7 cellular contexts compared by ENCODE assay signal in the genomic region with DNA sequence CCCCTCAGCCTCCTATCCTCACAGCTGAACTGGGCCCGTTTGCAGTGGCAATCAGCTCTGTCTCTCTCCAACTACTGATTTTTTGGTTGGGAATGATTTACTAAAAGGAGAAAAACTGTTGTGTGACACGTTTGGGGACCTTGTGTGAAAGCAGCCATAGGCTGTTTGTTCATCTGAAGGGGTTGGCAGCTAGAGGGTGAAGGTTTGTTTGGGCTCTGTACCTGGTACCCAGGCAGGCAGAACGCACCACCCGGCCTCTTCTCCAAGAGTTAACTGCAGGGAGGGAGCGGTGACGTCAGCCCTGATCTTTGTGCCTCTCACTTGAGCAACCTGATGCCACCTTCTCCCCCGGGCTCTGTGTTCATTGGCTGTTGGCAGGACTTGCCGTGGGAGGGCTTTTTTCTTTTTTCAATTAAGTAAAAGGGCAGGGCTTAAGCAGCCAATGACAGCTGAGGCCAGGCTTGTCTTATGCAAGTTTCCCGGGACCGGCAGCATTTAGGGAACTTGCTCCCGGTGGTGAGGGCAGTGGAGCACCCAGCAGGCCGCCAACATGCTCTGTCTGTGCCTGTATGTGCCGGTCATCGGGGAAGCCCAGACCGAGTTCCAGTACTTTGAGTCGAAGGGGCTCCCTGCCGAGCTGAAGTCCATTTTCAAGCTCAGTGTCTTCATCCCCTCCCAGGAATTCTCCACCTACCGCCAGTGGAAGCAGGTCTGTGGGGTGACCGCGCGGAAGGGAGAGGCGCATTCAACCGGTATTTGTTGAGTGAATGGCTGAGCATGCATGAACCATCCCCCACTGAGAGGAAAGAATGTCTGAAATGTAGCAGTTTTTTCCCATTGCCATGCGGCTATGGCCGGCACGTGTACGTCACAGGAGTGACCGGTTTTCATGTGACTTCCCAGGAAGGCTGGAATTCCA.
DNase-seq lines count a peak whose midpoint lies in the region; ATAC-seq and TF ChIP-seq lines count a peak whose summit lies in the region.

No MANE protein-coding gene starts in this region.

- no peaks in the 10 kb centered on the region for H3K9me3 ChIP-seq in endocrine pancreas (ENCODE audit: control insufficient read depth, low read length)

- ATAC-seq in GM21515 (IDR thresholded peaks at IDR 0.05; ENCODE audit: unreplicated experiment) = no peak

- no peaks in the 10 kb centered on the region for H3K27me3 ChIP-seq in endocrine pancreas (ENCODE audit: control insufficient read depth, insufficient read depth, low read length)

- POLR2A ChIA-PET in HEK293T (lab: Yijun Ruan, JAX) = interaction anchor here (0.7 to 1.1 kb wide), 3 partner anchors 16 to 30 kb away, joined by 3 to 4 read pairs (median 4); a partner anchor contains a TSS

- no peaks in the 10 kb centered on the region for H3K36me3 ChIP-seq in endocrine pancreas (ENCODE audit: control insufficient read depth, insufficient read depth, low read length)

- H3K4me3 ChIP-seq in endocrine pancreas (ENCODE audit: control insufficient read depth, insufficient read depth, low read length) = peak overlapping the region; percentile 62

- DNase-seq in HEK293T (ENCODE audit: extremely low spot score) = peak; percentile 88
- DNase-seq in NCI-H69 (lab: John Stamatoyannopoulos, UW) = peak; percentile 98
- peak; percentile 44 for DNase-seq in activated CD8-positive, alpha-beta memory T cell treated with anti-CD3 and anti-CD28 coated beads, Interleukin-2, amount 50 U/mL, for 1 hour (ENCODE audit: extremely low read depth)
- DNase-seq in medulla oblongata (ENCODE audit: extremely low spot score) = peak; percentile 91
- DNase-seq in stimulated activated CD4-positive, alpha-beta T cell treated with anti-CD3 and anti-CD28 coated beads, TNF-alpha, amount 100 ng/mL, for 24 hours (ENCODE audit: low read depth in 3 of 3) = peak; percentile 34 to 67 (median 35)

- H3K4me1 ChIP-seq in endocrine pancreas (ENCODE audit: control insufficient read depth, insufficient read depth, low read length) = peaks cover 7% of the 10 kb centered on the region

- CTCF ChIA-PET in HEK293T (lab: Yijun Ruan, JAX) = interaction anchor here (0.9 to 3.4 kb wide), 2 partner anchors 19 to 27 kb away, joined by 3 to 12 read pairs; no protein-coding TSS in a partner anchor

- peak overlapping the region; percentile 92 for H3K9ac ChIP-seq in endocrine pancreas (ENCODE audit: control insufficient read depth, insufficient read depth, low read length)

TF ChIP-seq in HEK293T, 16 proteins besides CTCF, POLR2A, EP300 and RAD21:
- TF ChIP-seq NFRKB (IDR thresholded peaks at IDR 0.05) (no peak), CTBP1 (IDR thresholded peaks at IDR 0.05; ENCODE audit: borderline replicate concordance) (no peak), SP1 (IDR thresholded peaks at IDR 0.05) (no peak), ELF4 (IDR thresholded peaks at IDR 0.05) (no peak), BHLHE40 (IDR thresholded peaks at IDR 0.05; ENCODE audit: borderline replicate concordance) (no peak), L3MBTL2 (conservative IDR thresholded peaks at IDR 0.05) (peak; percentile 63; the same call in 1 of the 2 replicates), FOXA1 (IDR thresholded peaks at IDR 0.05) (no peak), HDGF (IDR thresholded peaks at IDR 0.05; ENCODE audit: borderline replicate concordance) (no peak; the same call in 1 of the 2 replicates), LEF1 (IDR thresholded peaks at IDR 0.05; ENCODE audit: borderline replicate concordance) (no peak)
- TF ChIP-seq, protein P1, sequence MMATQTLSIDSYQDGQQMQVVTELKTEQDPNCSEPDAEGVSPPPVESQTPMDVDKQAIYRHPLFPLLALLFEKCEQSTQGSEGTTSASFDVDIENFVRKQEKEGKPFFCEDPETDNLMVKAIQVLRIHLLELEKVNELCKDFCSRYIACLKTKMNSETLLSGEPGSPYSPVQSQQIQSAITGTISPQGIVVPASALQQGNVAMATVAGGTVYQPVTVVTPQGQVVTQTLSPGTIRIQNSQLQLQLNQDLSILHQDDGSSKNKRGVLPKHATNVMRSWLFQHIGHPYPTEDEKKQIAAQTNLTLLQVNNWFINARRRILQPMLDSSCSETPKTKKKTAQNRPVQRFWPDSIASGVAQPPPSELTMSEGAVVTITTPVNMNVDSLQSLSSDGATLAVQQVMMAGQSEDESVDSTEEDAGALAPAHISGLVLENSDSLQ (IDR thresholded peaks at IDR 0.05) = peak; percentile 45; the same call in 1 of the 2 replicates

Comparison
In these comparisons a context has a peak if more than half of its experiments do, and no peak if none do; other contexts are left out.
1. DNase-seq: peak in every context shown above with its lines; median percentile 98 in NCI-H69; 91 in medulla oblongata; 88 in HEK293T; 44 in activated CD8-positive, alpha-beta memory T cell treated with anti-CD3 and anti-CD28 coated beads, Interleukin-2, amount 50 U/mL, for 1 hour; 35 in stimulated activated CD4-positive, alpha-beta T cell treated with anti-CD3 and anti-CD28 coated beads, TNF-alpha, amount 100 ng/mL, for 24 hours.